ENCODE assay signal across 1 cellular context in the genomic region with DNA sequence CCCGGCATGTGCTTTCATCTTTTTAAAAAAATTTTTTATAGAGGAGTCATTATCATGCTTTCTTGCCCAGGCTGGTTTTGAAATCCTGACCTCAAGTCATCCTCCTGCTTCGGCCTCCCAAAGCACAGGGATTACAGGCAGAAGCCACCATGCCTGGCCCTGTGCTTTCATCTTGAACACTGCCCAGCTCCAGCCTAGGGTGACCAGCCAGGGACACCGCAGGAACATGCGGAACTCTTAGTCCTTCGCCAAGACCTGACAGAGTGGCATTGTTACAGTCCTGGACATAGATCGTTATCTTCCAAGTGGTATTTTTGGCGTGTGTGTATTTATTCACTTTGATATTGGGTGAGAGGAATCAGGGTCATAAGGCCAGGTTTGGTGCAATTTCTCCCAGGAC.
TF ChIP-seq lines count a peak whose summit lies in the region.

No MANE protein-coding gene starts in this region.

TF ChIP-seq in endothelial cell of umbilical vein, 7 proteins besides CTCF, POLR2A, EP300 and RAD21:
- TF ChIP-seq MAX (IDR thresholded peaks at IDR 0.05; ENCODE audit: insufficient read depth, insufficient read length) (no peak), POLR2AphosphoS5 (IDR thresholded peaks at IDR 0.05; ENCODE audit: insufficient read depth, low read depth, low read length) (no peak), JUN (IDR thresholded peaks at IDR 0.05; ENCODE audit: borderline replicate concordance, insufficient read depth, insufficient read length, low read depth) (no peak), GATA2 (IDR thresholded peaks at IDR 0.05; ENCODE audit: insufficient read depth, insufficient read length, low read depth, low read length) (peak; percentile 37), EZH2 (IDR thresholded peaks at IDR 0.05; ENCODE audit: borderline replicate concordance, low read depth, low read length, severe bottlenecking) (no peak)
